In the genomic region with DNA sequence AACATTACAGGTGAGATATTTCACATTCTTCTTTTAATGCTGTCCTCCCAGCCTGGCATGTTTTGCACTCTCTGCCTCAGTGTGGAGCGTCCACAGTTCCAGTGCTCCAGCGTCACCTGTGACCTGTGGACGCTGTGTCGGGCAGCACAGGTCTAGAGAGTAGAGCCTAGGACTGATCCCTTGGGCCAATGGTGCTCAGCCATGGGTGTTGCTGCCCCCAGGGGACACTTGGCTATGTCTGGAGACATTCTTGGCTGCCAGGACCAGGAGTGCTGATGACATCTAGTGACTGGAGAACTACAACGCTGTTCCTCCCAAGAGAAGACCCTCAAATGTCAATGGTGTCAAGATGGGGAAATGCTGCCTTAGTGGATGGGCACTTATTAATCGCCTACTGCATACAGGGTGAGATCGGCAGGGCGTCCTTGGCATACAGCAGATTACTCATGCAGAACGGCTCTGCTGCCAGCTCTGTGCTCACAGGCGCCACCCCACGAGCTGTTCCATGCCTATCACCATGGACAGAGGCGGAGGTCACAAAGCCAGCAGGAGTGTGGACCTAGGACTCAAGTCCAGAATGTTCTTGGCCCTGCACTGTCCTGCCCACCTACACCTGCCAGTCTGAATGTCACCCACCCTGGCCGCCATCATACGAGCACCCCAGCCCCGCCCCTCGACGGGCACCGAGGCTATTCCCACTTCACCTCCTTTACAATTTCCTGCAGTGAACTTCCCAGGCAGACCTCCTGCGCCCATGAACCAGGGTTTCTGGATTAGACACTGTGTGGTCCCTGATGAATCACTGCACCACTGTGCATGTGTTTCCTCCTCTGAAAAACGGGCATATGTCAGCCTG, we compare ENCODE assay signal across 15 cellular contexts. TPM values are rescaled to one million over a fixed set of nuclear protein-coding genes. Genes with fewer than 3 reads are reported as not detected.
DNase-seq lines count a peak whose midpoint lies in the region; ATAC-seq, FAIRE-seq and TF ChIP-seq lines count a peak whose summit lies in the region.
"Had no signal": no experiment of that assay in that cellular context is flagged by ENCODE, and none has a peak within 500 bp of the region (broad histone marks: within the 10 kb centered on the region; RNA-seq: fewer than 3 reads in every experiment).

No MANE protein-coding gene starts in this region.

- no peak overlapping the region for H3K4me3 ChIP-seq in PC-3 (ENCODE audit: low read length)
- H3K4me3 ChIP-seq in epithelial cell of proximal tubule (ENCODE audit: low read depth, low read length) = no peak overlapping the region
- H3K4me3 ChIP-seq: cardiac muscle cell, PC-9 had no signal

- DNase-seq in ELR (ENCODE audit: low read depth) (peak; percentile 43), PC-3 (no peak), epithelial cell of proximal tubule (ENCODE audit: low read depth) (no peak), posterior vena cava (ENCODE audit: low spot score) (peak; percentile 68), frontal cortex (ENCODE audit: low spot score in 2 of 2) (no peak), CD1c-positive myeloid dendritic cell (ENCODE audit: extremely low spot score) (no peak)
- DNase-seq: activated CD4-positive, CD25-positive, alpha-beta regulatory T cell treated with anti-CD3 and anti-CD28 coated beads, Interleukin-2, amount 50 U/mL, for 72 hours; activated CD8-positive, alpha-beta memory T cell treated with anti-CD3 and anti-CD28 coated beads, Interleukin-2, amount 50 U/mL, for 48 hours; activated naive CD4-positive, alpha-beta T cell treated with anti-CD3 and anti-CD28 coated beads for 36 hours; C1 segment of cervical spinal cord; NCI-H1105 treated with DMSO at 0.1 percent for 48 hours; PC-9 had no signal

- no peak overlapping the region for H3K27ac ChIP-seq in PC-3 (ENCODE audit: low read length)
- H3K27ac ChIP-seq: cardiac muscle cell, PC-9 had no signal

- CTCF ChIA-PET in PC-3 (lab: Charles Lee) = no interaction called here

- H3K27me3 ChIP-seq in PC-3 (ENCODE audit: low read length) = no peaks in the 10 kb centered on the region
- H3K27me3 ChIP-seq: cardiac muscle cell had no signal

- no peaks in the 10 kb centered on the region for H4K20me1 ChIP-seq in PC-3 (ENCODE audit: low read length)

- no peaks in the 10 kb centered on the region for H3F3A ChIP-seq in PC-3 (ENCODE audit: low read length, unreplicated experiment)

- no peaks in the 10 kb centered on the region for H3K9me2 ChIP-seq in PC-3 (replicated peaks; ENCODE audit: low read length)

- POLR2A ChIA-PET in PC-3 (lab: Charles Lee; ENCODE audit: unreplicated experiment) = no interaction called here

- intact Hi-C loops in PC-3 (cut with micrococcal nuclease) = no loop called here
- intact Hi-C loops in posterior vena cava (cut with DNase I) = no loop called here

- no peak for ATAC-seq in PC-3
- ATAC-seq in GM18858 (IDR thresholded peaks at IDR 0.05; ENCODE audit: unreplicated experiment) = no peak

- no peak for FAIRE-seq in frontal cortex (lab: Jason Lieb, UNC)
- FAIRE-seq: endometrium had no signal

- no peak overlapping the region for H3K4me2 ChIP-seq in PC-3 (ENCODE audit: low read length)
- H3K4me2 ChIP-seq: PC-9 had no signal

- H3K9me3 ChIP-seq in PC-3 (ENCODE audit: low read length) = no peaks in the 10 kb centered on the region

- no peak overlapping the region for H3K9ac ChIP-seq in PC-3 (ENCODE audit: low read length)

- no peak overlapping the region for H2AFZ ChIP-seq in PC-3 (ENCODE audit: low read length)
- H2AFZ ChIP-seq: PC-9 had no signal

- no peaks in the 10 kb centered on the region for H3K36me3 ChIP-seq in PC-3 (ENCODE audit: low read depth, low read length)
- H3K36me3 ChIP-seq: cardiac muscle cell had no signal

- H3K79me2 ChIP-seq in PC-3 (ENCODE audit: low read length) = no peaks in the 10 kb centered on the region

- BruUV-seq in PC-3 (replicated peaks; lab: Mats Ljungman, UMichigan) = no TSS peak

- TF ChIP-seq CTCF in PC-3 (conservative IDR thresholded peaks at IDR 0.05; ENCODE audit: low read depth, low read length) = peak; percentile 35
- TF ChIP-seq CTCF in epithelial cell of proximal tubule (conservative IDR thresholded peaks at IDR 0.05; ENCODE audit: low read depth, low read length) = peak; percentile 40

- H3K4me1 ChIP-seq in PC-3 (ENCODE audit: insufficient read depth, low read length) = no peaks in the 10 kb centered on the region

RNA-seq across cellular contexts. Expression of a gene that starts 13.9 kb away (rescaled TPM):
- total RNA-seq in PC-3 (2014; rRNA removed) (0.11 and 0.17 TPM in 2 replicates), epithelial cell of proximal tubule (0.17 TPM in 1 of 2 replicates, not detected in the other), posterior vena cava (under 1 TPM in 1 of 2 donors, not detected in 1; 0.42 TPM), frontal cortex (1.2 TPM)

RNA-seq across cellular contexts. Expression of a gene that starts 21.6 kb away (rescaled TPM):
- 0.18 TPM in 1 of 2 replicates, not detected in the other for total RNA-seq in PC-3 (2014; rRNA removed)
- 0.07 and 2.1 TPM in 2 replicates for total RNA-seq in epithelial cell of proximal tubule
- total RNA-seq in posterior vena cava = 10 to 100 TPM; 21.0 to 21.9 TPM
- total RNA-seq in frontal cortex = 9.8 TPM
- total RNA-seq: activated naive CD4-positive, alpha-beta T cell treated with anti-CD3 and anti-CD28 coated beads for 36 hours had no signal

RNA-seq across cellular contexts. Expression of a gene that starts 24.9 kb away (rescaled TPM):
- total RNA-seq in PC-3 (2014; rRNA removed) (28.5 and 44.0 TPM in 2 replicates), epithelial cell of proximal tubule (56.4 and 78.1 TPM in 2 replicates), posterior vena cava (10 to 100 TPM; 21.0 to 21.2 TPM), frontal cortex (26.1 TPM)

RNA-seq across cellular contexts. Expression of a gene that starts 49.1 kb away (rescaled TPM):
- total RNA-seq in PC-3 (2014; rRNA removed) (119 and 152 TPM in 2 replicates), epithelial cell of proximal tubule (142 and 265 TPM in 2 replicates), posterior vena cava (10 to 100 TPM; 41.1 to 45.8 TPM), frontal cortex (55.4 TPM)

Comparison
In these comparisons a context has a peak if more than half of its experiments do, and no peak if none do; other contexts are left out.
1. DNase-seq: peak in ELR (single experiment) and posterior vena cava (single experiment); none in PC-3 (single experiment), epithelial cell of proximal tubule (single experiment), frontal cortex (0 of 2) and CD1c-positive myeloid dendritic cell (single experiment).